Comparison of ENCODE assay signal across 30 cellular contexts in genomic region chr1:18714404-18715175, GRCh38.
"Had no signal": no experiment of that assay in that cellular context is flagged by ENCODE, and none has a peak within 500 bp of the region (broad histone marks: within the 10 kb centered on the region; RNA-seq: fewer than 3 reads in every experiment).

No MANE protein-coding gene starts in this region.

- H3K27ac Mint-ChIP-seq: activated CD4-positive, alpha-beta memory T cell treated with anti-CD3 and anti-CD28 coated beads for 36 hours; activated CD4-positive, alpha-beta T cell treated with anti-CD3 and anti-CD28 coated beads for 36 hours; activated CD4-positive, alpha-beta T cell treated with anti-CD3 and anti-CD28 coated beads, Interleukin-2, amount 10 ng/mL, durations not matched to agents 24 days and 14 days; activated CD8-positive, alpha-beta memory T cell treated with anti-CD3 and anti-CD28 coated beads, Interleukin-2, amount 10 ng/mL, durations not matched to agents 7 days and 5 days; activated CD8-positive, alpha-beta T cell treated with anti-CD3 and anti-CD28 coated beads, Interleukin-2, amount 10 ng/mL, durations not matched to agents 7 days and 5 days; activated naive CD4-positive, alpha-beta T cell treated with anti-CD3 and anti-CD28 coated beads, Interleukin-2, amount 10 ng/mL, durations not matched to agents 7 days and 5 days; activated naive CD4-positive, alpha-beta T cell treated with anti-CD3 and anti-CD28 coated beads, Interleukin-2, amount 50 U/mL, for 72 hours; activated naive CD8-positive, alpha-beta T cell treated with anti-CD3 and anti-CD28 coated beads, Interleukin-2, amount 10 ng/mL, durations not matched to agents 7 days and 5 days; activated T-helper 1 cell treated with anti-CD3 and anti-CD28 coated beads, Interleukin-12 subunit alpha, Interleukin-12 subunit beta, Interleukin-2, Interleukin-4 antibody, amounts not matched to agents 30 ng/mL and 10 ng/mL and 1 ng/mL, durations not matched to agents 14 hours and 24 hours and 36 hours; effector memory CD8-positive, alpha-beta T cell had no signal

- H3K27ac ChIP-seq: ascending aorta, breast epithelium, esophagus squamous epithelium, gastroesophageal sphincter had no signal

- H3K4me1 ChIP-seq: ascending aorta, breast epithelium had no signal

- H3K9me3 Mint-ChIP-seq: activated CD4-positive, alpha-beta memory T cell treated with anti-CD3 and anti-CD28 coated beads for 36 hours; activated CD4-positive, alpha-beta T cell treated with anti-CD3 and anti-CD28 coated beads, Interleukin-2, amount 10 ng/mL, durations not matched to agents 24 days and 14 days; activated naive CD4-positive, alpha-beta T cell treated with anti-CD3 and anti-CD28 coated beads, Interleukin-2, amount 10 ng/mL, durations not matched to agents 7 days and 5 days; activated naive CD4-positive, alpha-beta T cell treated with anti-CD3 and anti-CD28 coated beads, Interleukin-2, amount 50 U/mL, for 72 hours; activated naive CD8-positive, alpha-beta T cell treated with anti-CD3 and anti-CD28 coated beads, Interleukin-2, amount 10 ng/mL, durations not matched to agents 7 days and 5 days; activated T-helper 1 cell treated with anti-CD3 and anti-CD28 coated beads, Interleukin-12 subunit alpha, Interleukin-12 subunit beta, Interleukin-2, Interleukin-4 antibody, amounts not matched to agents 30 ng/mL and 10 ng/mL and 1 ng/mL, durations not matched to agents 14 hours and 24 hours and 36 hours; central memory CD8-positive, alpha-beta T cell; effector memory CD8-positive, alpha-beta T cell had no signal

- H3K36me3 ChIP-seq: ascending aorta, breast epithelium, esophagus squamous epithelium, gastroesophageal sphincter had no signal

- ATAC-seq: activated CD4-positive, alpha-beta T cell treated with anti-CD3 and anti-CD28 coated beads for 36 hours; activated CD8-positive, alpha-beta memory T cell treated with anti-CD3 and anti-CD28 coated beads, Interleukin-2, amount 10 ng/mL, durations not matched to agents 7 days and 5 days; activated CD8-positive, alpha-beta T cell treated with anti-CD3 and anti-CD28 coated beads, Interleukin-2, amount 10 ng/mL, durations not matched to agents 7 days and 5 days; activated naive CD4-positive, alpha-beta T cell treated with anti-CD3 and anti-CD28 coated beads, Interleukin-2, amount 50 U/mL, for 72 hours; effector memory CD8-positive, alpha-beta T cell; gastroesophageal sphincter had no signal

- H3K4me1 Mint-ChIP-seq: activated CD8-positive, alpha-beta memory T cell treated with anti-CD3 and anti-CD28 coated beads, Interleukin-2, amount 10 ng/mL, durations not matched to agents 7 days and 5 days; central memory CD8-positive, alpha-beta T cell had no signal

- H3K27me3 ChIP-seq: ascending aorta had no signal

- H3K36me3 Mint-ChIP-seq: activated CD4-positive, alpha-beta memory T cell treated with anti-CD3 and anti-CD28 coated beads for 36 hours; activated CD8-positive, alpha-beta memory T cell treated with anti-CD3 and anti-CD28 coated beads, Interleukin-2, amount 10 ng/mL, durations not matched to agents 7 days and 5 days; activated naive CD4-positive, alpha-beta T cell treated with anti-CD3 and anti-CD28 coated beads, Interleukin-2, amount 10 ng/mL, durations not matched to agents 7 days and 5 days; activated naive CD4-positive, alpha-beta T cell treated with anti-CD3 and anti-CD28 coated beads, Interleukin-2, amount 50 U/mL, for 72 hours; activated naive CD8-positive, alpha-beta T cell treated with anti-CD3 and anti-CD28 coated beads, Interleukin-2, amount 10 ng/mL, durations not matched to agents 7 days and 5 days had no signal

- H3K4me3 ChIP-seq: ascending aorta, breast epithelium, esophagus squamous epithelium, gastroesophageal sphincter had no signal

- H3K9me3 ChIP-seq: ascending aorta, breast epithelium, esophagus squamous epithelium, gastroesophageal sphincter had no signal

- H3K4me3 Mint-ChIP-seq: activated CD4-positive, alpha-beta memory T cell treated with anti-CD3 and anti-CD28 coated beads for 36 hours; activated CD4-positive, alpha-beta T cell treated with anti-CD3 and anti-CD28 coated beads for 36 hours; activated CD4-positive, alpha-beta T cell treated with anti-CD3 and anti-CD28 coated beads, Interleukin-2, amount 10 ng/mL, durations not matched to agents 24 days and 14 days; activated CD8-positive, alpha-beta memory T cell treated with anti-CD3 and anti-CD28 coated beads, Interleukin-2, amount 10 ng/mL, durations not matched to agents 7 days and 5 days; activated CD8-positive, alpha-beta T cell treated with anti-CD3 and anti-CD28 coated beads, Interleukin-2, amount 10 ng/mL, durations not matched to agents 7 days and 5 days; activated naive CD4-positive, alpha-beta T cell treated with anti-CD3 and anti-CD28 coated beads, Interleukin-2, amount 10 ng/mL, durations not matched to agents 7 days and 5 days; activated naive CD8-positive, alpha-beta T cell treated with anti-CD3 and anti-CD28 coated beads, Interleukin-2, amount 10 ng/mL, durations not matched to agents 7 days and 5 days; activated T-helper 1 cell treated with anti-CD3 and anti-CD28 coated beads, Interleukin-12 subunit alpha, Interleukin-12 subunit beta, Interleukin-2, Interleukin-4 antibody, amounts not matched to agents 30 ng/mL and 10 ng/mL and 1 ng/mL, durations not matched to agents 14 hours and 24 hours and 36 hours; brain; central memory CD8-positive, alpha-beta T cell; effector memory CD8-positive, alpha-beta T cell had no signal

- DNase-seq: activated CD4-positive, alpha-beta memory T cell treated with anti-CD3 and anti-CD28 coated beads for 36 hours; activated CD4-positive, alpha-beta T cell treated with anti-CD3 and anti-CD28 coated beads for 36 hours; activated CD4-positive, alpha-beta T cell treated with anti-CD3 and anti-CD28 coated beads, Interleukin-2, amount 10 ng/mL, durations not matched to agents 24 days and 14 days; activated CD4-positive, CD25-positive, alpha-beta regulatory T cell; activated CD4-positive, CD25-positive, alpha-beta regulatory T cell treated with anti-CD3 and anti-CD28 coated beads, Interleukin-2, amount 50 U/mL, for 72 hours; activated CD8-positive, alpha-beta memory T cell treated with anti-CD3 and anti-CD28 coated beads, Interleukin-2, amount 10 ng/mL, durations not matched to agents 7 days and 5 days; activated CD8-positive, alpha-beta memory T cell treated with anti-CD3 and anti-CD28 coated beads, Interleukin-2, amount 50 U/mL, for 4 hours; activated CD8-positive, alpha-beta T cell treated with anti-CD3 and anti-CD28 coated beads, Interleukin-2, amount 10 ng/mL, durations not matched to agents 7 days and 5 days; activated gamma-delta T cell; activated naive CD4-positive, alpha-beta T cell; activated naive CD4-positive, alpha-beta T cell treated with anti-CD3 and anti-CD28 coated beads, Interleukin-2, amount 10 ng/mL, durations not matched to agents 7 days and 5 days; activated naive CD8-positive, alpha-beta T cell treated with anti-CD3 and anti-CD28 coated beads, Interleukin-2, amount 10 ng/mL, durations not matched to agents 7 days and 5 days; activated T-cell treated with anti-CD3 and anti-CD28 coated beads, Interleukin-2, amount 50 U/mL, for 1 hour; activated T-cell treated with anti-CD3 and anti-CD28 coated beads, Interleukin-2, amount 50 U/mL, for 48 hours; cortex of kidney; dermis blood vessel endothelial cell; effector CD4-positive, alpha-beta T cell; effector memory CD8-positive, alpha-beta T cell; erythroblast; esophagus squamous epithelium; foreskin melanocyte; head of caudate nucleus; T-helper 2 cell had no signal
